Comparison of ENCODE assay signal across 8 cellular contexts in the genomic region with DNA sequence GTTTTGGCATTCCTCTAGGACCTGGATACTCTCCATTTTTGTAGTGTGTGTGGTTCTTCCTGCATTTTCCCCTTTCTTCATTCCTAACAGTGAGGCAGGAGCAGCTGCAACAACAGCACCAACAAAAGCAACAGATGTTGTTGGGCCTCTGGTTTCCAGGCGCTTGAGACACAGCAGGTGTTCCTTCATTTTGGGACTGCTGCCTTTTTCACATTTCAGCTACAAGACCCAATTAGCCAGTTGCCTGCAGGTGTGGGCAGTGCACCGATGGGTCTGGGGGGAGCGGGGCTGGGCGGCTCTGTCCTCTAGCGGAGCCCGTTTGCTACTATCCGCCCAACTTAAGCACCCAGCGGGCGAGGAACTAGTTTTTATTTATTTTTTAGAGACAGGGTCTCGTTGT. TPM values are rescaled to one million over a fixed set of nuclear protein-coding genes. Genes with fewer than 3 reads are reported as not detected.
DNase-seq lines count a peak whose midpoint lies in the region; ATAC-seq lines count a peak whose summit lies in the region.

No MANE protein-coding gene starts in this region.

- peak overlapping the region; percentile 62 for H3K27ac Mint-ChIP-seq in activated naive CD8-positive, alpha-beta T cell treated with anti-CD3 and anti-CD28 coated beads, Interleukin-2, amount 50 U/mL, for 24 hours
- peak overlapping the region; percentile 64 to 93 (median 90) for H3K27ac Mint-ChIP-seq in naive thymus-derived CD8-positive, alpha-beta T cell

- POLR2A ChIA-PET in naive thymus-derived CD8-positive, alpha-beta T cell (lab: Charles Lee): interaction anchor here (2.2 to 2.4 kb wide), 2 partner anchors 12 to 18 kb away, joined by 5 to 6 read pairs; no protein-coding TSS in a partner anchor

- peaks cover 18% of the 10 kb centered on the region for H3K36me3 Mint-ChIP-seq in activated naive CD8-positive, alpha-beta T cell treated with anti-CD3 and anti-CD28 coated beads, Interleukin-2, amount 50 U/mL, for 24 hours (ENCODE audit: low read depth)
- H3K36me3 Mint-ChIP-seq in naive thymus-derived CD8-positive, alpha-beta T cell: peaks cover 0 to 19% (median 2%) of the 10 kb centered on the region in 3 donors

- ATAC-seq in activated naive CD8-positive, alpha-beta T cell treated with anti-CD3 and anti-CD28 coated beads, Interleukin-2, amount 50 U/mL, for 24 hours: no peak
- peak; percentile 15 to 17 for ATAC-seq in naive thymus-derived CD8-positive, alpha-beta T cell
- no peak for ATAC-seq in HG03175 (IDR thresholded peaks at IDR 0.05; ENCODE audit: unreplicated experiment)

- DNase-seq in DMS 273 treated with DMSO at 0.1 percent for 48 hours (lab: John Stamatoyannopoulos, UW) (peak; percentile 41), NCI-H1694 (lab: John Stamatoyannopoulos, UW) (peak; percentile 60), GOT3 (lab: John Stamatoyannopoulos, UW) (no peak), cerebellum (ENCODE audit: low spot score) (no peak)
- no peak for DNase-seq in activated naive CD8-positive, alpha-beta T cell treated with anti-CD3 and anti-CD28 coated beads, Interleukin-2, amount 50 U/mL, for 24 hours
- no peak for DNase-seq in naive thymus-derived CD8-positive, alpha-beta T cell
- DNase-seq in activated CD8-positive, alpha-beta memory T cell treated with anti-CD3 and anti-CD28 coated beads for 24 hours: no peak

- H3K27me3 Mint-ChIP-seq in activated naive CD8-positive, alpha-beta T cell treated with anti-CD3 and anti-CD28 coated beads, Interleukin-2, amount 50 U/mL, for 24 hours: no peaks in the 10 kb centered on the region
- no peaks in the 10 kb centered on the region for H3K27me3 Mint-ChIP-seq in naive thymus-derived CD8-positive, alpha-beta T cell

- H3K4me3 Mint-ChIP-seq in activated naive CD8-positive, alpha-beta T cell treated with anti-CD3 and anti-CD28 coated beads, Interleukin-2, amount 50 U/mL, for 24 hours: no peak overlapping the region
- peak overlapping the region in 7 of 10 donors; percentile 8 to 54 (median 33) for H3K4me3 Mint-ChIP-seq in naive thymus-derived CD8-positive, alpha-beta T cell

- peaks cover 84% of the 10 kb centered on the region for H3K4me1 Mint-ChIP-seq in activated naive CD8-positive, alpha-beta T cell treated with anti-CD3 and anti-CD28 coated beads, Interleukin-2, amount 50 U/mL, for 24 hours
- H3K4me1 Mint-ChIP-seq in naive thymus-derived CD8-positive, alpha-beta T cell: peaks cover 34 to 95% (median 79%) of the 10 kb centered on the region in 4 donors

- no peaks in the 10 kb centered on the region for H3K9me3 Mint-ChIP-seq in activated naive CD8-positive, alpha-beta T cell treated with anti-CD3 and anti-CD28 coated beads, Interleukin-2, amount 50 U/mL, for 24 hours
- H3K9me3 Mint-ChIP-seq in naive thymus-derived CD8-positive, alpha-beta T cell: no peaks in the 10 kb centered on the region

RNA-seq across cellular contexts. Expression of gene ELF1, which starts 26.0 kb away (rescaled TPM):
- 100 to 1,000 TPM; 184 to 200 TPM for total RNA-seq in naive thymus-derived CD8-positive, alpha-beta T cell
- 100 to 1,000 TPM; 127 to 155 (median 130) TPM for polyA plus RNA-seq in naive thymus-derived CD8-positive, alpha-beta T cell
- total RNA-seq in cerebellum: 17.1 TPM

Comparison
In these comparisons a context has a peak if more than half of its experiments do, and no peak if none do; other contexts are left out.
1. DNase-seq: peak in DMS 273 treated with DMSO at 0.1 percent for 48 hours (single experiment) and NCI-H1694 (single experiment); none in activated naive CD8-positive, alpha-beta T cell treated with anti-CD3 and anti-CD28 coated beads, Interleukin-2, amount 50 U/mL, for 24 hours (single experiment), naive thymus-derived CD8-positive, alpha-beta T cell (0 of 10), GOT3 (single experiment), cerebellum (single experiment) and activated CD8-positive, alpha-beta memory T cell treated with anti-CD3 and anti-CD28 coated beads for 24 hours (single experiment).
2. ATAC-seq: peak in naive thymus-derived CD8-positive, alpha-beta T cell (2 of 2); none in activated naive CD8-positive, alpha-beta T cell treated with anti-CD3 and anti-CD28 coated beads, Interleukin-2, amount 50 U/mL, for 24 hours (single experiment) and HG03175 (single experiment).
3. RNA of gene ELF1, which starts 26.0 kb away (total RNA-seq): 184 to 200 TPM in naive thymus-derived CD8-positive, alpha-beta T cell; 17.1 TPM in cerebellum (single experiment); every median in the first group is over 10 times any median in the second.